ENCODE assay signal across 24 cellular contexts in the genomic region with DNA sequence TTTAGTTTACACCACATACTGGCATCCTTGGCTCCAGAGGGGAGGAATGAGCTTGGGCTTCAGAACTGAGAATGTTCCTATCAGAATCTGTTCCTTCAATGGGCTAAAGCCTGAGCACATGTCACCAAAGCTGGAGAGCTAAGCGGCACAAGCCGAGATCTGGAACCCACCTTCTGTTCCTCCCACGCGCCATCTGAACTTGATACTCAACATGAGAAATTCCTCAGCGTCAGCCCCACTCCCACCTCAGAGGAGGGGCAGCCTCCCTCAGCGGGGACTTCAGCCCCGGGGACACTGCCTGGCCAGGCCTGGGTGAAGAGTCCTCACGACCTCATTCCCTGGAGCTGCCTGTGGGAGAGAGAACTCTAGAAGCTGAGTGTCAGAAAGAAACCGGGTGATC. TPM values are rescaled to one million over a fixed set of nuclear protein-coding genes. Genes with fewer than 3 reads are reported as not detected.
DNase-seq lines count a peak whose midpoint lies in the region; ATAC-seq and TF ChIP-seq lines count a peak whose summit lies in the region.
"Had no signal": no experiment of that assay in that cellular context is flagged by ENCODE, and none has a peak within 500 bp of the region (broad histone marks: within the 10 kb centered on the region; RNA-seq: fewer than 3 reads in every experiment).

No MANE protein-coding gene starts in this region.

- no peak overlapping the region for H2BK15ac ChIP-seq in mesenchymal stem cell (ENCODE audit: low read depth, poor library complexity, severe bottlenecking)

- H3K4ac ChIP-seq in mesenchymal stem cell (ENCODE audit: low read depth in 1 of 2, low read length in 2 of 2) = no peak overlapping the region

- in situ Hi-C loops in ACHN (cut with HindIII; ENCODE audit: low pct_ligation_motif_present, low pct_unique_long_range_greater_than_20kb, low sequenced_read_pairs) = no loop called here

- H2BK12ac ChIP-seq in mesenchymal stem cell (ENCODE audit: low read length in 2 of 2) = no peak overlapping the region

- H3K4me3 ChIP-seq in mesenchymal stem cell (ENCODE audit: insufficient read depth in 1 of 2, low read depth in 1 of 2, low read length in 2 of 2) (no peak overlapping the region), sigmoid colon (no peak overlapping the region), stomach (no peak overlapping the region)

- H3K4me1 Mint-ChIP-seq in T-helper 17 cell = peaks cover 14% of the 10 kb centered on the region
- H3K4me1 Mint-ChIP-seq in activated CD4-positive, alpha-beta memory T cell treated with anti-CD3 and anti-CD28 coated beads, Interleukin-2, amount 10 ng/mL, durations not matched to agents 7 days and 5 days = peaks cover 9% of the 10 kb centered on the region

- H3K9me3 Mint-ChIP-seq in activated CD4-positive, alpha-beta memory T cell treated with anti-CD3 and anti-CD28 coated beads, Interleukin-2, amount 10 ng/mL, durations not matched to agents 7 days and 5 days = no peaks in the 10 kb centered on the region
- H3K9me3 Mint-ChIP-seq: dendritic cell treated with granulocyte-macrophage colony-stimulating factor and Interleukin-4, amounts not matched to agents 40 ng/mL and 50 ng/mL, for 4 days; T-helper 2 cell treated with Interferon-gamma antibody and Interleukin-4, amounts not matched to agents 5 μg/mL and 100 μg/mL, for 36 hours had no signal

- H2AFZ ChIP-seq in mesenchymal stem cell (ENCODE audit: low read depth, low read length) = no peak overlapping the region

- TF ChIP-seq EP300 in sigmoid colon (IDR thresholded peaks at IDR 0.05) = no peak
- no peak for TF ChIP-seq EP300 in stomach (IDR thresholded peaks at IDR 0.05)

- H3K4me3 Mint-ChIP-seq in T-helper 17 cell = peak overlapping the region; percentile 50
- H3K4me3 Mint-ChIP-seq in activated CD4-positive, alpha-beta memory T cell treated with anti-CD3 and anti-CD28 coated beads, Interleukin-2, amount 10 ng/mL, durations not matched to agents 7 days and 5 days = no peak overlapping the region
- H3K4me3 Mint-ChIP-seq: activated CD8-positive, alpha-beta T cell treated with anti-CD3 and anti-CD28 coated beads, Interleukin-2, amount 10 ng/mL, durations not matched to agents 7 days and 5 days; dendritic cell treated with granulocyte-macrophage colony-stimulating factor and Interleukin-4, amounts not matched to agents 40 ng/mL and 50 ng/mL, for 4 days; T-helper 2 cell treated with Interferon-gamma antibody and Interleukin-4, amounts not matched to agents 5 μg/mL and 100 μg/mL, for 36 hours; type B pancreatic cell had no signal

- intact Hi-C loops in sigmoid colon (cut with DNase I) = no loop called here
- intact Hi-C loops in stomach (cut with DNase I; ENCODE audit: low total_unique reads) = loop anchor here (5.0 kb wide), 1 partner anchor 256 kb away; no protein-coding TSS in a partner anchor

- H3K36me3 ChIP-seq in mesenchymal stem cell (ENCODE audit: control insufficient read depth in 1 of 2, insufficient read depth in 2 of 2, low read depth in 1 of 2, low read length in 2 of 2) (no peaks in the 10 kb centered on the region), sigmoid colon (no peaks in the 10 kb centered on the region), stomach (no peaks in the 10 kb centered on the region)
- H3K36me3 ChIP-seq: WERI-Rb-1 had no signal

- 82% methylated on average over 9 of the region's 9 CpGs for WGBS in mesenchymal stem cell
- WGBS in sigmoid colon, 2 donors = 82 to 85% methylated on average over 9 of the region's 9 CpGs
- 20 to 74% (median 73%) methylated on average over 1 to 9 of the region's 9 CpGs for WGBS in stomach, 5 donors

- no peaks in the 10 kb centered on the region for H3K27me3 ChIP-seq in mesenchymal stem cell (ENCODE audit: control insufficient read depth in 1 of 2, insufficient read depth in 1 of 2, low read length in 2 of 2)
- no peaks in the 10 kb centered on the region for H3K27me3 ChIP-seq in sigmoid colon
- H3K27me3 ChIP-seq in stomach = no peaks in the 10 kb centered on the region

- H3K18ac ChIP-seq in mesenchymal stem cell (ENCODE audit: low read depth in 1 of 2, low read length in 2 of 2) = no peak overlapping the region

- no peaks in the 10 kb centered on the region for H3K79me1 ChIP-seq in mesenchymal stem cell (replicated peaks; ENCODE audit: low read length, poor library complexity, severe bottlenecking)

- H3K9me3 ChIP-seq in T-helper 17 cell (ENCODE audit: control insufficient read depth, low read length, poor library complexity, severe bottlenecking) (no peaks in the 10 kb centered on the region), mesenchymal stem cell (ENCODE audit: control insufficient read depth, low read length) (no peaks in the 10 kb centered on the region), sigmoid colon (no peaks in the 10 kb centered on the region), stomach (no peaks in the 10 kb centered on the region)

- H3K4me2 ChIP-seq in mesenchymal stem cell (ENCODE audit: low read length, poor library complexity, severe bottlenecking) = no peak overlapping the region

- TF ChIP-seq CTCF in sigmoid colon (IDR thresholded peaks at IDR 0.05) = no peak
- no peak for TF ChIP-seq CTCF in stomach (IDR thresholded peaks at IDR 0.05)

- CTCF ChIA-PET in activated CD4-positive, alpha-beta memory T cell treated with anti-CD3 and anti-CD28 coated beads, Interleukin-2, amount 10 ng/mL, durations not matched to agents 7 days and 5 days (lab: Charles Lee) = interaction anchor here (0.8 to 4.2 kb wide), 4 partner anchors 133 to 255 kb away, joined by 3 to 31 read pairs (median 6); no protein-coding TSS in a partner anchor

- H2AK5ac ChIP-seq in mesenchymal stem cell (ENCODE audit: low read length, severe bottlenecking) = no peak overlapping the region

- no peak overlapping the region for H2BK5ac ChIP-seq in mesenchymal stem cell (ENCODE audit: low read depth, low read length, poor library complexity, severe bottlenecking)

- peak overlapping the region; percentile 40 for H3K9ac ChIP-seq in mesenchymal stem cell (ENCODE audit: low read length)

- H4K8ac ChIP-seq in mesenchymal stem cell (ENCODE audit: low read length) = no peak overlapping the region

- no peak overlapping the region for H3K23ac ChIP-seq in mesenchymal stem cell (ENCODE audit: low read length in 2 of 2)

- no peak overlapping the region for H4K91ac ChIP-seq in mesenchymal stem cell (ENCODE audit: low read length)

- peaks cover 2% of the 10 kb centered on the region for H3K36me3 Mint-ChIP-seq in T-helper 17 cell (ENCODE audit: low read depth)
- H3K36me3 Mint-ChIP-seq in activated CD4-positive, alpha-beta memory T cell treated with anti-CD3 and anti-CD28 coated beads, Interleukin-2, amount 10 ng/mL, durations not matched to agents 7 days and 5 days (ENCODE audit: low read depth) = peaks cover 4% of the 10 kb centered on the region

- TF ChIP-seq POLR2A in sigmoid colon (IDR thresholded peaks at IDR 0.05) = no peak
- TF ChIP-seq POLR2A in stomach (IDR thresholded peaks at IDR 0.05) = no peak

- H3K27me3 Mint-ChIP-seq in T-helper 17 cell = peaks cover 4% of the 10 kb centered on the region
- H3K27me3 Mint-ChIP-seq in activated CD4-positive, alpha-beta memory T cell treated with anti-CD3 and anti-CD28 coated beads, Interleukin-2, amount 10 ng/mL, durations not matched to agents 7 days and 5 days = peaks cover 3% of the 10 kb centered on the region

- H2BK120ac ChIP-seq in mesenchymal stem cell (ENCODE audit: low read depth, low read length) = no peak overlapping the region

- H3K4me1 ChIP-seq in mesenchymal stem cell (ENCODE audit: control insufficient read depth, insufficient read depth, low read depth, low read length) (peaks cover 2% of the 10 kb centered on the region), sigmoid colon (peaks cover 0 to 34% (median 8%) of the 10 kb centered on the region in 4 donors), stomach (peaks cover 0 to 25% (median 13%) of the 10 kb centered on the region in 4 donors)

- ATAC-seq in T-helper 17 cell = no peak
- ATAC-seq: activated CD8-positive, alpha-beta T cell treated with anti-CD3 and anti-CD28 coated beads, Interleukin-2, amount 10 ng/mL, durations not matched to agents 7 days and 5 days; SK-N-SH treated with all-trans-retinoic acid at 6 μM for 48 hours had no signal

- H3K27ac Mint-ChIP-seq in T-helper 17 cell = no peak overlapping the region
- H3K27ac Mint-ChIP-seq in activated CD4-positive, alpha-beta memory T cell treated with anti-CD3 and anti-CD28 coated beads, Interleukin-2, amount 10 ng/mL, durations not matched to agents 7 days and 5 days = no peak overlapping the region
- H3K27ac Mint-ChIP-seq: activated CD8-positive, alpha-beta T cell treated with anti-CD3 and anti-CD28 coated beads, Interleukin-2, amount 10 ng/mL, durations not matched to agents 7 days and 5 days; dendritic cell treated with granulocyte-macrophage colony-stimulating factor and Interleukin-4, amounts not matched to agents 40 ng/mL and 50 ng/mL, for 4 days; T-helper 2 cell treated with Interferon-gamma antibody and Interleukin-4, amounts not matched to agents 5 μg/mL and 100 μg/mL, for 36 hours; type B pancreatic cell had no signal

- no peak overlapping the region for H3K27ac ChIP-seq in mesenchymal stem cell (ENCODE audit: low read length, poor library complexity, severe bottlenecking)
- H3K27ac ChIP-seq in sigmoid colon = no peak overlapping the region
- H3K27ac ChIP-seq in stomach = no peak overlapping the region
- H3K27ac ChIP-seq: C4-2B, WERI-Rb-1 had no signal

- H3K14ac ChIP-seq in mesenchymal stem cell (ENCODE audit: low read length in 2 of 2) = no peak overlapping the region

- peak; percentile 8 for DNase-seq in EH (ENCODE audit: low read depth)
- no peak for DNase-seq in T-helper 17 cell
- no peak for DNase-seq in mesenchymal stem cell
- peak; percentile 46 for DNase-seq in sigmoid colon
- DNase-seq in activated T-cell treated with anti-CD3 and anti-CD28 coated beads, Interleukin-2, amount 50 U/mL, for 48 hours = no peak
- no peak for DNase-seq in stomach
- no peak for DNase-seq in activated CD4-positive, alpha-beta memory T cell treated with anti-CD3 and anti-CD28 coated beads, Interleukin-2, amount 10 ng/mL, durations not matched to agents 7 days and 5 days
- no peak for DNase-seq in ACHN
- DNase-seq: activated CD8-positive, alpha-beta T cell treated with anti-CD3 and anti-CD28 coated beads, Interleukin-2, amount 10 ng/mL, durations not matched to agents 7 days and 5 days; activated gamma-delta T cell treated with Interleukin-2 at 50 U/mL for 16 hours; H7; naive B cell; NCI-H1694; NCI-H2171 treated with DMSO at 0.1 percent for 48 hours; NCI-H526 treated with DMSO at 0.1 percent for 48 hours; stimulated activated CD4-positive, alpha-beta T cell treated with anti-CD3 and anti-CD28 coated beads, Interleukin-4, amount 100 ng/mL, for 1 hour; stimulated activated naive CD4-positive, alpha-beta T cell; WERI-Rb-1 had no signal

- POLR2A ChIA-PET in activated CD4-positive, alpha-beta memory T cell treated with anti-CD3 and anti-CD28 coated beads, Interleukin-2, amount 10 ng/mL, durations not matched to agents 7 days and 5 days (lab: Charles Lee) = no interaction called here

RNA-seq across cellular contexts. Expression of gene SLC47A1, which starts 22.8 kb away (rescaled TPM):
- total RNA-seq in T-helper 17 cell = not detected
- polyA plus RNA-seq in mesenchymal stem cell (2013, experiment 1 of 2) = not detected
- not detected for polyA plus RNA-seq in mesenchymal stem cell (2013, experiment 2 of 2)
- 1 to 10 TPM in 2 of 4 donors, under 1 TPM in 2; 0.82 to 8.2 (median 2.5) TPM for total RNA-seq in sigmoid colon
- polyA plus RNA-seq in sigmoid colon = 1 to 10 TPM in 2 of 3 donors, under 1 TPM in 1; 0.82 to 3.7 (median 1.2) TPM
- total RNA-seq in stomach = 1 to 10 TPM in 1 of 5 donors, under 1 TPM in 2, not detected in 2; 0.29 to 1.3 (median 0.55) TPM
- polyA plus RNA-seq in stomach = 1 to 10 TPM in 2 of 3 donors, under 1 TPM in 1; 0.25 to 1.3 (median 1.1) TPM
- total RNA-seq in activated CD4-positive, alpha-beta memory T cell treated with anti-CD3 and anti-CD28 coated beads, Interleukin-2, amount 10 ng/mL, durations not matched to agents 7 days and 5 days = under 1 TPM; 0.28 to 0.45 TPM
- total RNA-seq: activated CD8-positive, alpha-beta T cell treated with anti-CD3 and anti-CD28 coated beads, Interleukin-2, amount 10 ng/mL, durations not matched to agents 7 days and 5 days; HT1080 had no signal

Comparison
In these comparisons a context has a peak if more than half of its experiments do, and no peak if none do; other contexts are left out.
1. DNase-seq: peak in EH (single experiment) and sigmoid colon (single experiment); none in T-helper 17 cell (0 of 3), mesenchymal stem cell (single experiment), activated T-cell treated with anti-CD3 and anti-CD28 coated beads, Interleukin-2, amount 50 U/mL, for 48 hours (0 of 2), stomach (single experiment), activated CD4-positive, alpha-beta memory T cell treated with anti-CD3 and anti-CD28 coated beads, Interleukin-2, amount 10 ng/mL, durations not matched to agents 7 days and 5 days (single experiment) and ACHN (single experiment).